Comparison of ENCODE assay signal across 8 cellular contexts in genomic region chr15:77633134-77633912, GRCh38. TPM values are rescaled to one million over a fixed set of nuclear protein-coding genes. Genes with fewer than 3 reads are reported as not detected.
DNase-seq lines count a peak whose midpoint lies in the region; ATAC-seq and TF ChIP-seq lines count a peak whose summit lies in the region.

No MANE protein-coding gene starts in this region.

- H3K27ac ChIP-seq in CD8-positive, alpha-beta memory T cell (ENCODE audit: low read depth, low read length): no peak overlapping the region
- H3K27ac ChIP-seq in ovary (no peak overlapping the region), tibial artery (peak overlapping the region in 1 of 2 donors; percentile 17)

- H3K36me3 ChIP-seq in CD8-positive, alpha-beta memory T cell (ENCODE audit: insufficient read depth, low read length): no peaks in the 10 kb centered on the region
- H3K36me3 ChIP-seq in ovary: no peaks in the 10 kb centered on the region
- H3K36me3 ChIP-seq in tibial artery: no peaks in the 10 kb centered on the region

- peak; percentile 76 for ATAC-seq in activated naive CD8-positive, alpha-beta T cell treated with anti-CD3 and anti-CD28 coated beads, Interleukin-2, amount 10 ng/mL, durations not matched to agents 7 days and 5 days (ENCODE audit: low read depth)
- ATAC-seq in Right ventricle myocardium superior (ENCODE audit: poor library complexity): peak; percentile 98

- CTCF ChIA-PET in CD8-positive, alpha-beta memory T cell (lab: Charles Lee): interaction anchor here (0.6 to 1.6 kb wide), 3 partner anchors 30 to 864 kb away, joined by 3 read pairs; no protein-coding TSS in a partner anchor

- H3K9me3 Mint-ChIP-seq in CD8-positive, alpha-beta memory T cell: no peaks in the 10 kb centered on the region
- no peaks in the 10 kb centered on the region for H3K9me3 Mint-ChIP-seq in activated naive CD8-positive, alpha-beta T cell treated with anti-CD3 and anti-CD28 coated beads, Interleukin-2, amount 10 ng/mL, durations not matched to agents 7 days and 5 days

- no peaks in the 10 kb centered on the region for H3K9me3 ChIP-seq in CD8-positive, alpha-beta memory T cell (ENCODE audit: low read length)
- H3K9me3 ChIP-seq in ovary (no peaks in the 10 kb centered on the region), tibial artery (no peaks in the 10 kb centered on the region)

- DNase-seq in CD8-positive, alpha-beta memory T cell: peak; percentile 12 to 54 (median 15)
- DNase-seq in GM20000 (ENCODE audit: low spot score) (peak; percentile 97), Kasumi-1 (lab: John Stamatoyannopoulos, UW) (peak; percentile 38 to 49), SK-N-DZ (ENCODE audit: low spot score) (peak; percentile 79), Right ventricle myocardium superior (peak; percentile 93), ovary (peak; percentile 78 to 91 (median 89)), tibial artery (peak; percentile 82 to 90)
- DNase-seq in activated naive CD8-positive, alpha-beta T cell treated with anti-CD3 and anti-CD28 coated beads, Interleukin-2, amount 10 ng/mL, durations not matched to agents 7 days and 5 days: peak; percentile 81

- POLR2A ChIA-PET in CD8-positive, alpha-beta memory T cell (lab: Charles Lee): no interaction called here
- POLR2A ChIA-PET in activated naive CD8-positive, alpha-beta T cell treated with anti-CD3 and anti-CD28 coated beads, Interleukin-2, amount 10 ng/mL, durations not matched to agents 7 days and 5 days (lab: Charles Lee): no interaction called here

- TF ChIP-seq POLR2A in ovary (IDR thresholded peaks at IDR 0.05): no peak

- peaks cover 12 to 18% (median 15%) of the 10 kb centered on the region in 3 donors for H3K4me1 Mint-ChIP-seq in CD8-positive, alpha-beta memory T cell
- peaks cover 7% of the 10 kb centered on the region for H3K4me1 Mint-ChIP-seq in activated naive CD8-positive, alpha-beta T cell treated with anti-CD3 and anti-CD28 coated beads, Interleukin-2, amount 10 ng/mL, durations not matched to agents 7 days and 5 days

- peaks cover 15% of the 10 kb centered on the region for H3K27me3 ChIP-seq in CD8-positive, alpha-beta memory T cell (ENCODE audit: insufficient read depth, low read length, poor library complexity, severe bottlenecking)
- H3K27me3 ChIP-seq in ovary (peaks cover 3% of the 10 kb centered on the region), tibial artery (peaks cover 0 to 73% of the 10 kb centered on the region in 2 donors)

- WGBS in ovary, 3 donors: 0% methylated on average over 44 to 55 of the region's 55 CpGs

- H3K4me3 ChIP-seq in CD8-positive, alpha-beta memory T cell (ENCODE audit: low read length): no peak overlapping the region
- H3K4me3 ChIP-seq in ovary (peak overlapping the region; percentile 44), tibial artery (peak overlapping the region; percentile 48 to 59)

- peak overlapping the region; percentile 49 to 79 (median 69) for H3K4me3 Mint-ChIP-seq in CD8-positive, alpha-beta memory T cell
- peak overlapping the region; percentile 37 for H3K4me3 Mint-ChIP-seq in activated naive CD8-positive, alpha-beta T cell treated with anti-CD3 and anti-CD28 coated beads, Interleukin-2, amount 10 ng/mL, durations not matched to agents 7 days and 5 days

- H3K27ac Mint-ChIP-seq in CD8-positive, alpha-beta memory T cell: no peak overlapping the region
- no peak overlapping the region for H3K27ac Mint-ChIP-seq in activated naive CD8-positive, alpha-beta T cell treated with anti-CD3 and anti-CD28 coated beads, Interleukin-2, amount 10 ng/mL, durations not matched to agents 7 days and 5 days

- intact Hi-C loops in Right ventricle myocardium superior (cut with DNase I) (loop anchor here (5.0 kb wide), 2 partner anchors 189 to 516 kb away; no protein-coding TSS in a partner anchor), ovary (cut with DNase I) (loop anchor here in 1 of 4 donors (5.0 kb wide), 1 partner anchor 189 kb away; no protein-coding TSS in a partner anchor), tibial artery (cut with DNase I; ENCODE audit: low total_unique reads) (loop anchor here (5.0 kb wide), 1 partner anchor 189 kb away; no protein-coding TSS in a partner anchor)

- no peaks in the 10 kb centered on the region for H3K36me3 Mint-ChIP-seq in CD8-positive, alpha-beta memory T cell
- H3K36me3 Mint-ChIP-seq in activated naive CD8-positive, alpha-beta T cell treated with anti-CD3 and anti-CD28 coated beads, Interleukin-2, amount 10 ng/mL, durations not matched to agents 7 days and 5 days: no peaks in the 10 kb centered on the region

- peaks cover 14% of the 10 kb centered on the region for H3K4me1 ChIP-seq in CD8-positive, alpha-beta memory T cell (ENCODE audit: insufficient read depth, low read length)
- H3K4me1 ChIP-seq in ovary (ENCODE audit: insufficient read depth) (peaks cover 7% of the 10 kb centered on the region), tibial artery (peaks cover 0 to 38% (median 27%) of the 10 kb centered on the region in 4 donors)

- peak; percentile 100 for TF ChIP-seq CTCF in GM20000 (IDR thresholded peaks at IDR 0.05; ENCODE audit: extremely low read depth, missing control alignments)
- peak; percentile 97 to 98 (median 98) for TF ChIP-seq CTCF in ovary (IDR thresholded peaks at IDR 0.05)
- peak; percentile 99 to 100 for TF ChIP-seq CTCF in tibial artery (IDR thresholded peaks at IDR 0.05)

- TF ChIP-seq EP300 in ovary (IDR thresholded peaks at IDR 0.05): no peak

- H3K27me3 Mint-ChIP-seq in CD8-positive, alpha-beta memory T cell: peaks cover 34 to 50% of the 10 kb centered on the region in 2 donors
- peaks cover 54% of the 10 kb centered on the region for H3K27me3 Mint-ChIP-seq in activated naive CD8-positive, alpha-beta T cell treated with anti-CD3 and anti-CD28 coated beads, Interleukin-2, amount 10 ng/mL, durations not matched to agents 7 days and 5 days

RNA-seq across cellular contexts. Expression of gene LINGO1, which starts 0.6 kb away (rescaled TPM):
- total RNA-seq in CD8-positive, alpha-beta memory T cell: not detected
- polyA plus RNA-seq in CD8-positive, alpha-beta memory T cell: not detected
- 1.9 and 3.1 TPM in 2 replicates for polyA plus RNA-seq in SK-N-DZ (2014; cell fraction: cytosol; rRNA removed)
- 1.2 and 4.0 TPM in 2 replicates for polyA plus RNA-seq in SK-N-DZ (2014; cell fraction: nucleus; rRNA removed)
- not detected for total RNA-seq in activated naive CD8-positive, alpha-beta T cell treated with anti-CD3 and anti-CD28 coated beads, Interleukin-2, amount 10 ng/mL, durations not matched to agents 7 days and 5 days
- total RNA-seq in Right ventricle myocardium superior (0.81 TPM), ovary (1 to 10 TPM in 3 of 7 donors, under 1 TPM in 4; 0.36 to 4.5 (median 0.92) TPM)
- polyA plus RNA-seq in ovary: 1 to 10 TPM; 2.4 to 3.6 TPM

Comparison
In these comparisons a context has a peak if more than half of its experiments do, and no peak if none do; other contexts are left out.
1. DNase-seq: peak in every context shown above with its lines; median percentile 97 in GM20000; 93 in Right ventricle myocardium superior; 89 in ovary; 86 in tibial artery; 81 in activated naive CD8-positive, alpha-beta T cell treated with anti-CD3 and anti-CD28 coated beads, Interleukin-2, amount 10 ng/mL, durations not matched to agents 7 days and 5 days; 79 in SK-N-DZ; 44 in Kasumi-1; 15 in CD8-positive, alpha-beta memory T cell.